In genomic region chr15:49619226-49619625, GRCh38 we compare ENCODE assay signal across 1 cellular context.
TF ChIP-seq lines count a peak whose summit lies in the region.

No MANE protein-coding gene starts in this region.

TF ChIP-seq in HCT116, 20 proteins besides CTCF, POLR2A, EP300 and RAD21 (continued from another document):
- no peak for TF ChIP-seq REST (IDR thresholded peaks at IDR 0.05; ENCODE audit: low read depth)
- TF ChIP-seq POLR2AphosphoS5 (IDR thresholded peaks at IDR 0.05; ENCODE audit: low read depth, low read length): no peak
- no peak for TF ChIP-seq CBX3 (IDR thresholded peaks at IDR 0.05; ENCODE audit: low read depth)
- no peak for TF ChIP-seq ELF1 (IDR thresholded peaks at IDR 0.05; ENCODE audit: borderline replicate concordance, low read depth)
- TF ChIP-seq ZBTB33 (IDR thresholded peaks at IDR 0.05; ENCODE audit: extremely low read depth, insufficient replicate concordance, low read length): no peak
- no peak for TF ChIP-seq MAX (IDR thresholded peaks at IDR 0.05)
- no peak for TF ChIP-seq TCF7L2 (IDR thresholded peaks at IDR 0.05; ENCODE audit: borderline replicate concordance, extremely low read depth, insufficient read depth, insufficient read length)
- no peak for TF ChIP-seq ZNF274 (IDR thresholded peaks at IDR 0.05; ENCODE audit: low read depth, low read length)
- TF ChIP-seq YY1 (IDR thresholded peaks at IDR 0.05; ENCODE audit: extremely low read depth, insufficient replicate concordance, low read depth, low read length): no peak
- TF ChIP-seq ZFX (IDR thresholded peaks at IDR 0.05): no peak
- TF ChIP-seq EGR1 (IDR thresholded peaks at IDR 0.05; ENCODE audit: low read depth): no peak
- no peak for TF ChIP-seq SIN3A (IDR thresholded peaks at IDR 0.05; ENCODE audit: low read depth)
- TF ChIP-seq ATF3 (IDR thresholded peaks at IDR 0.05): no peak
